2 cellular contexts compared by ENCODE assay signal in genomic region chr19:29672319-29672932, GRCh38.
TF ChIP-seq lines count a peak whose summit lies in the region.

No MANE protein-coding gene starts in this region.

TF ChIP-seq in IMR-90, 13 proteins besides CTCF, POLR2A, EP300 and RAD21:
- no peak for TF ChIP-seq USF2 (IDR thresholded peaks at IDR 0.05; ENCODE audit: low read depth, low read length)
- TF ChIP-seq FOS (IDR thresholded peaks at IDR 0.05; ENCODE audit: low read depth, low read length) = no peak
- TF ChIP-seq CEBPB (IDR thresholded peaks at IDR 0.05; ENCODE audit: low read depth, low read length) = no peak
- TF ChIP-seq MXI1 (IDR thresholded peaks at IDR 0.05; ENCODE audit: borderline replicate concordance, low read depth, low read length) = no peak
- TF ChIP-seq MAZ (IDR thresholded peaks at IDR 0.05; ENCODE audit: borderline replicate concordance, low read depth, low read length) = no peak
- TF ChIP-seq NFE2L2 (IDR thresholded peaks at IDR 0.05; ENCODE audit: low read depth, low read length) = no peak

TF ChIP-seq in GM12878, 131 proteins besides CTCF, POLR2A, EP300 and RAD21:
- TF ChIP-seq MLLT1 (IDR thresholded peaks at IDR 0.05) = peak; percentile 98
- peak; percentile 48 for TF ChIP-seq SPI1 (IDR thresholded peaks at IDR 0.05; ENCODE audit: borderline replicate concordance, insufficient read depth, low read depth, low read length)
- TF ChIP-seq, protein P1, sequence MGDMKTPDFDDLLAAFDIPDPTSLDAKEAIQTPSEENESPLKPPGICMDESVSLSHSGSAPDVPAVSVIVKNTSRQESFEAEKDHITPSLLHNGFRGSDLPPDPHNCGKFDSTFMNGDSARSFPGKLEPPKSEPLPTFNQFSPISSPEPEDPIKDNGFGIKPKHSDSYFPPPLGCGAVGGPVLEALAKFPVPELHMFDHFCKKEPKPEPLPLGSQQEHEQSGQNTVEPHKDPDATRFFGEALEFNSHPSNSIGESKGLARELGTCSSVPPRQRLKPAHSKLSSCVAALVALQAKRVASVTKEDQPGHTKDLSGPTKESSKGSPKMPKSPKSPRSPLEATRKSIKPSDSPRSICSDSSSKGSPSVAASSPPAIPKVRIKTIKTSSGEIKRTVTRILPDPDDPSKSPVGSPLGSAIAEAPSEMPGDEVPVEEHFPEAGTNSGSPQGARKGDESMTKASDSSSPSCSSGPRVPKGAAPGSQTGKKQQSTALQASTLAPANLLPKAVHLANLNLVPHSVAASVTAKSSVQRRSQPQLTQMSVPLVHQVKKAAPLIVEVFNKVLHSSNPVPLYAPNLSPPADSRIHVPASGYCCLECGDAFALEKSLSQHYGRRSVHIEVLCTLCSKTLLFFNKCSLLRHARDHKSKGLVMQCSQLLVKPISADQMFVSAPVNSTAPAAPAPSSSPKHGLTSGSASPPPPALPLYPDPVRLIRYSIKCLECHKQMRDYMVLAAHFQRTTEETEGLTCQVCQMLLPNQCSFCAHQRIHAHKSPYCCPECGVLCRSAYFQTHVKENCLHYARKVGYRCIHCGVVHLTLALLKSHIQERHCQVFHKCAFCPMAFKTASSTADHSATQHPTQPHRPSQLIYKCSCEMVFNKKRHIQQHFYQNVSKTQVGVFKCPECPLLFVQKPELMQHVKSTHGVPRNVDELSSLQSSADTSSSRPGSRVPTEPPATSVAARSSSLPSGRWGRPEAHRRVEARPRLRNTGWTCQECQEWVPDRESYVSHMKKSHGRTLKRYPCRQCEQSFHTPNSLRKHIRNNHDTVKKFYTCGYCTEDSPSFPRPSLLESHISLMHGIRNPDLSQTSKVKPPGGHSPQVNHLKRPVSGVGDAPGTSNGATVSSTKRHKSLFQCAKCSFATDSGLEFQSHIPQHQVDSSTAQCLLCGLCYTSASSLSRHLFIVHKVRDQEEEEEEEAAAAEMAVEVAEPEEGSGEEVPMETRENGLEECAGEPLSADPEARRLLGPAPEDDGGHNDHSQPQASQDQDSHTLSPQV (IDR thresholded peaks at IDR 0.05) = no peak
- TF ChIP-seq YY1 (IDR thresholded peaks at IDR 0.05; ENCODE audit: low read depth, low read length) = peak; percentile 17; the same call in 1 of the 2 replicates
- TF ChIP-seq, protein P2, sequence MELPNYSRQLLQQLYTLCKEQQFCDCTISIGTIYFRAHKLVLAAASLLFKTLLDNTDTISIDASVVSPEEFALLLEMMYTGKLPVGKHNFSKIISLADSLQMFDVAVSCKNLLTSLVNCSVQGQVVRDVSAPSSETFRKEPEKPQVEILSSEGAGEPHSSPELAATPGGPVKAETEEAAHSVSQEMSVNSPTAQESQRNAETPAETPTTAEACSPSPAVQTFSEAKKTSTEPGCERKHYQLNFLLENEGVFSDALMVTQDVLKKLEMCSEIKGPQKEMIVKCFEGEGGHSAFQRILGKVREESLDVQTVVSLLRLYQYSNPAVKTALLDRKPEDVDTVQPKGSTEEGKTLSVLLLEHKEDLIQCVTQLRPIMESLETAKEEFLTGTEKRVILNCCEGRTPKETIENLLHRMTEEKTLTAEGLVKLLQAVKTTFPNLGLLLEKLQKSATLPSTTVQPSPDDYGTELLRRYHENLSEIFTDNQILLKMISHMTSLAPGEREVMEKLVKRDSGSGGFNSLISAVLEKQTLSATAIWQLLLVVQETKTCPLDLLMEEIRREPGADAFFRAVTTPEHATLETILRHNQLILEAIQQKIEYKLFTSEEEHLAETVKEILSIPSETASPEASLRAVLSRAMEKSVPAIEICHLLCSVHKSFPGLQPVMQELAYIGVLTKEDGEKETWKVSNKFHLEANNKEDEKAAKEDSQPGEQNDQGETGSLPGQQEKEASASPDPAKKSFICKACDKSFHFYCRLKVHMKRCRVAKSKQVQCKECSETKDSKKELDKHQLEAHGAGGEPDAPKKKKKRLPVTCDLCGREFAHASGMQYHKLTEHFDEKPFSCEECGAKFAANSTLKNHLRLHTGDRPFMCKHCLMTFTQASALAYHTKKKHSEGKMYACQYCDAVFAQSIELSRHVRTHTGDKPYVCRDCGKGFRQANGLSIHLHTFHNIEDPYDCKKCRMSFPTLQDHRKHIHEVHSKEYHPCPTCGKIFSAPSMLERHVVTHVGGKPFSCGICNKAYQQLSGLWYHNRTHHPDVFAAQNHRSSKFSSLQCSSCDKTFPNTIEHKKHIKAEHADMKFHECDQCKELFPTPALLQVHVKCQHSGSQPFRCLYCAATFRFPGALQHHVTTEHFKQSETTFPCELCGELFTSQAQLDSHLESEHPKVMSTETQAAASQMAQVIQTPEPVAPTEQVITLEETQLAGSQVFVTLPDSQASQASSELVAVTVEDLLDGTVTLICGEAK (IDR thresholded peaks at IDR 0.05; ENCODE audit: borderline replicate concordance) = peak; percentile 26; the same call in 1 of the 2 replicates
